ENCODE assay signal across 2 cellular contexts in genomic region chr9:109088221-109088620, GRCh38.
TF ChIP-seq lines count a peak whose summit lies in the region.

No MANE protein-coding gene starts in this region.

TF ChIP-seq in GM23338, 12 proteins besides CTCF, POLR2A, EP300 and RAD21:
- TF ChIP-seq ZNF462 (CRISPR knock-in tag; IDR thresholded peaks at IDR 0.05), result no peak
- TF ChIP-seq ETS1 (IDR thresholded peaks at IDR 0.05), result no peak
- no peak for TF ChIP-seq EZH2 (IDR thresholded peaks at IDR 0.05; ENCODE audit: low read depth, unreplicated experiment)
- no peak for TF ChIP-seq EZH2phosphoT487 (IDR thresholded peaks at IDR 0.05; ENCODE audit: unreplicated experiment)
- no peak for TF ChIP-seq CREB1 (CRISPR knock-in tag; IDR thresholded peaks at IDR 0.05; ENCODE audit: low read depth)
- no peak for TF ChIP-seq REST (IDR thresholded peaks at IDR 0.05; ENCODE audit: unreplicated experiment)
- no peak for TF ChIP-seq STAT1 (IDR thresholded peaks at IDR 0.05; ENCODE audit: unreplicated experiment)
- no peak for TF ChIP-seq JUNB (IDR thresholded peaks at IDR 0.05; ENCODE audit: unreplicated experiment)
- no peak for TF ChIP-seq ZNF331 (CRISPR knock-in tag; IDR thresholded peaks at IDR 0.05; ENCODE audit: low read depth)
- no peak for TF ChIP-seq ZNF114 (CRISPR knock-in tag; IDR thresholded peaks at IDR 0.05)
- TF ChIP-seq POLR2AphosphoS5 (IDR thresholded peaks at IDR 0.05; ENCODE audit: low read depth), result no peak
- TF ChIP-seq NANOG (IDR thresholded peaks at IDR 0.05; ENCODE audit: borderline replicate concordance), result no peak

TF ChIP-seq in K562, 482 proteins besides CTCF, POLR2A, EP300 and RAD21 (continued from another document):
- TF ChIP-seq TCF7L2 (IDR thresholded peaks at IDR 0.05; ENCODE audit: low read depth, low read length) (no peak), POLR2G (IDR thresholded peaks at IDR 0.05; ENCODE audit: low read depth, low read length) (no peak), ZBTB9 (CRISPR knock-in tag; IDR thresholded peaks at IDR 0.05) (no peak)
- TF ChIP-seq, protein P1, sequence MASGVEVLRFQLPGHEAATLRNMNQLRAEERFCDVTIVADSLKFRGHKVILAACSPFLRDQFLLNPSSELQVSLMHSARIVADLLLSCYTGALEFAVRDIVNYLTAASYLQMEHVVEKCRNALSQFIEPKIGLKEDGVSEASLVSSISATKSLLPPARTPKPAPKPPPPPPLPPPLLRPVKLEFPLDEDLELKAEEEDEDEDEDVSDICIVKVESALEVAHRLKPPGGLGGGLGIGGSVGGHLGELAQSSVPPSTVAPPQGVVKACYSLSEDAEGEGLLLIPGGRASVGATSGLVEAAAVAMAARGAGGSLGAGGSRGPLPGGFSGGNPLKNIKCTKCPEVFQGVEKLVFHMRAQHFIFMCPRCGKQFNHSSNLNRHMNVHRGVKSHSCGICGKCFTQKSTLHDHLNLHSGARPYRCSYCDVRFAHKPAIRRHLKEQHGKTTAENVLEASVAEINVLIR (CRISPR knock-in tag; IDR thresholded peaks at IDR 0.05), result no peak
